Comparison of ENCODE assay signal across 13 cellular contexts in genomic region chr6:139547082-139547776, GRCh38.
DNase-seq lines count a peak whose midpoint lies in the region; ATAC-seq and TF ChIP-seq lines count a peak whose summit lies in the region.
"Had no signal": no experiment of that assay in that cellular context is flagged by ENCODE, and none has a peak within 500 bp of the region (broad histone marks: within the 10 kb centered on the region; RNA-seq: fewer than 3 reads in every experiment).

No MANE protein-coding gene starts in this region.

- DNase-seq in EH (ENCODE audit: low read depth) (peak; percentile 56), OCI-M1 (lab: John Stamatoyannopoulos, UW) (peak; percentile 32), psoas muscle (no peak), ecto neural progenitor cell (ENCODE audit: low spot score) (no peak), KBM-7 (no peak)
- DNase-seq: activated B cell treated with CpG ODN at 0.5 μM for 24 hours, caudate nucleus, RPMI8226 had no signal

- H3K27me3 ChIP-seq in gastroesophageal sphincter (no peaks in the 10 kb centered on the region), psoas muscle (ENCODE audit: insufficient read depth in 3 of 3, low read length in 2 of 3) (no peaks in the 10 kb centered on the region)

- intact Hi-C loops in psoas muscle (cut with DNase I): loop anchor here in 1 of 2 donors (10.0 kb wide), 1 partner anchor 172 kb away; the partner anchor contains the start of gene CITED2

- 44 to 53% methylated on average over 3 to 4 of the region's 4 CpGs for WGBS in gastroesophageal sphincter (ENCODE audit: low coverage in 1 of 2), 2 donors
- WGBS in psoas muscle, 3 donors: 48 to 53% (median 49%) methylated on average over 4 of the region's 4 CpGs

- in situ Hi-C loops in KBM-7 (cut with MboI; ENCODE audit: low pct_unique_long_range_greater_than_20kb, low sequenced_read_pairs): no loop called here

- H3K4me1 ChIP-seq in gastroesophageal sphincter (peaks cover 13 to 48% (median 17%) of the 10 kb centered on the region in 3 donors), psoas muscle (peaks cover 6% of the 10 kb centered on the region)

- TF ChIP-seq EP300 in gastroesophageal sphincter (IDR thresholded peaks at IDR 0.05): no peak

- H3K27ac ChIP-seq in gastroesophageal sphincter (peak overlapping the region in 3 of 4 donors; percentile 5 to 67 (median 65)), psoas muscle (peak overlapping the region; percentile 17)

- H3K36me3 ChIP-seq in gastroesophageal sphincter: no peaks in the 10 kb centered on the region
- no peaks in the 10 kb centered on the region for H3K36me3 ChIP-seq in psoas muscle (ENCODE audit: insufficient read depth in 1 of 2, low read depth in 1 of 2)
- H3K36me3 ChIP-seq: prostate gland had no signal

- no peak overlapping the region for H3K4me3 ChIP-seq in gastroesophageal sphincter
- no peak overlapping the region for H3K4me3 ChIP-seq in psoas muscle
- H3K4me3 ChIP-seq: GM23338, prostate gland had no signal

- ATAC-seq in gastroesophageal sphincter (peak; percentile 41), psoas muscle (no peak), GM21360 (IDR thresholded peaks at IDR 0.05; ENCODE audit: unreplicated experiment) (no peak), HG03280 (IDR thresholded peaks at IDR 0.05; ENCODE audit: unreplicated experiment) (no peak)
- ATAC-seq: GM23338 had no signal

- no peak for TF ChIP-seq CTCF in gastroesophageal sphincter (IDR thresholded peaks at IDR 0.05)
- no peak for TF ChIP-seq CTCF in psoas muscle (IDR thresholded peaks at IDR 0.05)

- H3K9me3 ChIP-seq in gastroesophageal sphincter (no peaks in the 10 kb centered on the region), psoas muscle (no peaks in the 10 kb centered on the region)
- H3K9me3 ChIP-seq: prostate gland had no signal

- TF ChIP-seq POLR2A in gastroesophageal sphincter (IDR thresholded peaks at IDR 0.05): no peak

Comparison
In these comparisons a context has a peak if more than half of its experiments do, and no peak if none do; other contexts are left out.
1. DNase-seq: peak in EH (single experiment) and OCI-M1 (single experiment); none in psoas muscle (0 of 2), ecto neural progenitor cell (single experiment) and KBM-7 (single experiment).